In the genomic region with DNA sequence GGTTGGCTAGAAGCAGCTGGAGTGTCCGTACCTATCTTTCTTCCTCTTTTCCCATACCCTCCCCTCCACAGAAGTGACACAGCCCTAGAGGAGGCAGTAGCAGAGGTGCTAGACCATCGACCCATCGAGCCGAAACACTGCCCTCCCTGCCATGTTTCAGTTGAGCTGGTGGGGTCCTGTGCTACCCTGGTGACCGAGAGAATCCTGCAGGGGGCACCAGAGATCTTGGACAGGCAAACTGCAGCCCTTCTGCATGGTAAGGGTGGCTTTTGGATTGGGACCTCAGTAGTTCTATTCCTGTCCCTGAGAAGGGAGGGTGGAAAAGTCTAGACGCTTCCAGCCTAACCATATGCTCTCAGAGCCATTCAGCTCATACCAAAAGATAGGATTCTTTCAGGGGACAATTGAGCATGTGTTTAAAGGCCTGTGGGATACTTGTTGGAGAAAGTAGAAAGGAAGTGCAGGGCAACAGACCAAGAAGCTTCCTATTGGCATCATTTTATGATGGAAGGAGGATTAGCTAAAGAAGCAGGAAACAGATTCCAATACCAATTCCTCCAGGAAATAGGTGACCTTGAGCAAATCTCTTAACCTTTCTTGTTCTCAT, we compare ENCODE assay signal across 8 cellular contexts. TPM values are rescaled to one million over a fixed set of nuclear protein-coding genes. Genes with fewer than 3 reads are reported as not detected.
DNase-seq lines count a peak whose midpoint lies in the region; ATAC-seq and TF ChIP-seq lines count a peak whose summit lies in the region.

No MANE protein-coding gene starts in this region.

- H3K4me3 ChIP-seq in A673 (ENCODE audit: low read depth, low read length, poor library complexity, severe bottlenecking): no peak overlapping the region

- intact Hi-C loops in A673 (cut with micrococcal nuclease; ENCODE audit: unreplicated experiment): loop anchor here (10.0 kb wide), 1 partner anchor 130 kb away; the partner anchor contains the start of gene TNFAIP8L2
- intact Hi-C loops in activated CD4-positive, alpha-beta T cell treated with anti-CD3 and anti-CD28 coated beads for 36 hours (cut with DNase I, micrococcal nuclease): loop anchor here (1.0 to 5.0 kb wide), 6 partner anchors 32 to 132 kb away; partner anchors contain the start of genes GABPB2 (in 2 of the 2), TNFAIP8L2 (in 2 of the 2) and CDC42SE1 (in 1 of the 2)

- H3K4me3 Mint-ChIP-seq in activated CD4-positive, alpha-beta T cell treated with anti-CD3 and anti-CD28 coated beads for 36 hours: peak overlapping the region; percentile 30
- H3K4me3 Mint-ChIP-seq in chondrocyte (ENCODE audit: unreplicated experiment): no peak overlapping the region

- H3K4me1 ChIP-seq in A673 (ENCODE audit: insufficient read depth, low read length, poor library complexity, severe bottlenecking): peaks cover 6% of the 10 kb centered on the region

- H3K36me3 Mint-ChIP-seq in activated CD4-positive, alpha-beta T cell treated with anti-CD3 and anti-CD28 coated beads for 36 hours (ENCODE audit: low read depth): peaks cover 26% of the 10 kb centered on the region
- peaks cover 20% of the 10 kb centered on the region for H3K36me3 Mint-ChIP-seq in chondrocyte (ENCODE audit: low read depth)

- H3K27ac Mint-ChIP-seq in activated CD4-positive, alpha-beta T cell treated with anti-CD3 and anti-CD28 coated beads for 36 hours: peak overlapping the region; percentile 65
- H3K27ac Mint-ChIP-seq in chondrocyte (ENCODE audit: unreplicated experiment): peak overlapping the region; percentile 41

- H3K36me3 ChIP-seq in A673 (ENCODE audit: insufficient read depth, low read length, poor library complexity, severe bottlenecking): peaks cover 22% of the 10 kb centered on the region

- no peaks in the 10 kb centered on the region for H3K27me3 ChIP-seq in A673 (replicated peaks; ENCODE audit: insufficient read depth, low read depth, low read length, poor library complexity)

- BruUV-seq in A673 (replicated peaks; lab: Mats Ljungman, UMichigan): no TSS peak

- H3K27ac ChIP-seq in A673 (ENCODE audit: low read depth, low read length, poor library complexity, severe bottlenecking): no peak overlapping the region

- H3K9me3 Mint-ChIP-seq in activated CD4-positive, alpha-beta T cell treated with anti-CD3 and anti-CD28 coated beads for 36 hours (ENCODE audit: low read depth): no peaks in the 10 kb centered on the region
- no peaks in the 10 kb centered on the region for H3K9me3 Mint-ChIP-seq in chondrocyte (ENCODE audit: low read depth)

- CTCF ChIA-PET in A673 (lab: Charles Lee): interaction anchor here (0.5 to 1.8 kb wide), 6 partner anchors 18 to 421 kb away, joined by 3 to 13 read pairs (median 4); partner anchors contain the start of genes C1orf56 and MINDY1
- CTCF ChIA-PET in activated CD4-positive, alpha-beta T cell treated with anti-CD3 and anti-CD28 coated beads for 36 hours (lab: Charles Lee): interaction anchor here (0.5 to 3.1 kb wide), 27 partner anchors 12 to 1060 kb away, joined by 3 to 19 read pairs (median 5); partner anchors contain the start of genes BNIPL, C1orf56, CDC42SE1 and MINDY1

- H3K9me3 ChIP-seq in A673 (ENCODE audit: low read depth, low read length, poor library complexity, severe bottlenecking): no peaks in the 10 kb centered on the region

- POLR2A ChIA-PET in A673 (lab: Charles Lee; ENCODE audit: low non-redundant PET): no interaction called here
- POLR2A ChIA-PET in activated CD4-positive, alpha-beta T cell treated with anti-CD3 and anti-CD28 coated beads for 36 hours (lab: Charles Lee): interaction anchor here (0.6 kb wide), 1 partner anchor 150 kb away, joined by 3 read pairs; no protein-coding TSS in a partner anchor

- H3K4me1 Mint-ChIP-seq in activated CD4-positive, alpha-beta T cell treated with anti-CD3 and anti-CD28 coated beads for 36 hours: peaks cover 5% of the 10 kb centered on the region
- H3K4me1 Mint-ChIP-seq in chondrocyte (ENCODE audit: low read depth): peaks cover 7% of the 10 kb centered on the region

- peak; percentile 100 for ATAC-seq in activated CD4-positive, alpha-beta T cell treated with anti-CD3 and anti-CD28 coated beads for 36 hours
- ATAC-seq in left lobe of liver: peak; percentile 94

- TF ChIP-seq CTCF in A673 (conservative IDR thresholded peaks at IDR 0.05; ENCODE audit: low read depth, low read length) (peak; percentile 88), chondrocyte (IDR thresholded peaks at IDR 0.05) (peak; percentile 80)

- DNase-seq in A673 (ENCODE audit: low spot score) (peak; percentile 84), GM19238 (ENCODE audit: insufficient read length, low spot score) (peak; percentile 75), NCI-H345 (lab: John Stamatoyannopoulos, UW) (peak; percentile 83), chondrocyte (ENCODE audit: low spot score) (no peak), left lobe of liver (ENCODE audit: low spot score) (peak; percentile 74), OCI-M2 (lab: John Stamatoyannopoulos, UW; ENCODE audit: unreplicated experiment) (no peak)
- DNase-seq in activated CD4-positive, alpha-beta T cell treated with anti-CD3 and anti-CD28 coated beads for 36 hours: peak; percentile 91
- DNase-seq in stimulated activated CD4-positive, alpha-beta T cell treated with anti-CD3 and anti-CD28 coated beads, Interleukin-4, amount 100 ng/mL, for 24 hours: peak; percentile 86

- no peaks in the 10 kb centered on the region for H3K27me3 Mint-ChIP-seq in activated CD4-positive, alpha-beta T cell treated with anti-CD3 and anti-CD28 coated beads for 36 hours
- H3K27me3 Mint-ChIP-seq in chondrocyte (ENCODE audit: low read depth): no peaks in the 10 kb centered on the region

RNA-seq across cellular contexts. Expression of gene BNIPL, which starts 11.7 kb away (rescaled TPM):
- total RNA-seq in A673 (2021) (1.5 and 3.5 TPM in 2 replicates), chondrocyte (0.36 to 0.63 TPM (median 0.62 TPM) in 3 replicates), left lobe of liver (1.6 TPM)
- total RNA-seq in activated CD4-positive, alpha-beta T cell treated with anti-CD3 and anti-CD28 coated beads for 36 hours: 1 to 10 TPM in 1 of 2 experiments, under 1 TPM in 1; 0.98 to 1.6 TPM

RNA-seq across cellular contexts. Expression of gene PRUNE1, which starts 16.4 kb away (rescaled TPM):
- total RNA-seq in A673 (2021) (19.3 and 21.4 TPM in 2 replicates), chondrocyte (14.1 to 15.4 TPM (median 15.3 TPM) in 3 replicates), left lobe of liver (12.2 TPM)
- 10 to 100 TPM; 13.6 to 18.6 TPM for total RNA-seq in activated CD4-positive, alpha-beta T cell treated with anti-CD3 and anti-CD28 coated beads for 36 hours

RNA-seq across cellular contexts. Expression of gene MINDY1, which starts 17.9 kb away (rescaled TPM):
- 11.6 and 16.9 TPM in 2 replicates for total RNA-seq in A673 (2021)
- total RNA-seq in activated CD4-positive, alpha-beta T cell treated with anti-CD3 and anti-CD28 coated beads for 36 hours: 10 to 100 TPM; 16.2 to 20.3 TPM
- total RNA-seq in chondrocyte: 12.5 to 18.2 TPM (median 14.8 TPM) in 3 replicates
- total RNA-seq in left lobe of liver: 23.3 TPM

RNA-seq across cellular contexts. Expression of gene C1orf56, which starts 22.9 kb away (rescaled TPM):
- total RNA-seq in A673 (2021) (2.9 and 3.9 TPM in 2 replicates), chondrocyte (2.8 to 5.9 TPM (median 3.1 TPM) in 3 replicates), left lobe of liver (4.3 TPM)
- 1 to 10 TPM; 1.3 to 1.5 TPM for total RNA-seq in activated CD4-positive, alpha-beta T cell treated with anti-CD3 and anti-CD28 coated beads for 36 hours

RNA-seq across cellular contexts. Expression of gene CDC42SE1, which starts 34.8 kb away (rescaled TPM):
- total RNA-seq in A673 (2021) (57.5 and 63.8 TPM in 2 replicates), chondrocyte (60.1 to 76.7 TPM (median 76.6 TPM) in 3 replicates), left lobe of liver (21.0 TPM)
- total RNA-seq in activated CD4-positive, alpha-beta T cell treated with anti-CD3 and anti-CD28 coated beads for 36 hours: 100 to 1,000 TPM in 1 of 2 experiments, 10 to 100 TPM in 1; 95.4 to 101 TPM

Comparison
In these comparisons a context has a peak if more than half of its experiments do, and no peak if none do; other contexts are left out.
1. DNase-seq: peak in A673 (single experiment), GM19238 (single experiment), NCI-H345 (single experiment), activated CD4-positive, alpha-beta T cell treated with anti-CD3 and anti-CD28 coated beads for 36 hours (single experiment), left lobe of liver (single experiment) and stimulated activated CD4-positive, alpha-beta T cell treated with anti-CD3 and anti-CD28 coated beads, Interleukin-4, amount 100 ng/mL, for 24 hours (single experiment); none in chondrocyte (single experiment) and OCI-M2 (single experiment).